ENCODE assay signal across 1 cellular context in genomic region chr19:46859637-46860124, GRCh38.
TF ChIP-seq lines count a peak whose summit lies in the region.

No MANE protein-coding gene starts in this region.

TF ChIP-seq in HEK293, 187 proteins besides CTCF, POLR2A, EP300 and RAD21 (continued from another document):
- TF ChIP-seq, protein P1, sequence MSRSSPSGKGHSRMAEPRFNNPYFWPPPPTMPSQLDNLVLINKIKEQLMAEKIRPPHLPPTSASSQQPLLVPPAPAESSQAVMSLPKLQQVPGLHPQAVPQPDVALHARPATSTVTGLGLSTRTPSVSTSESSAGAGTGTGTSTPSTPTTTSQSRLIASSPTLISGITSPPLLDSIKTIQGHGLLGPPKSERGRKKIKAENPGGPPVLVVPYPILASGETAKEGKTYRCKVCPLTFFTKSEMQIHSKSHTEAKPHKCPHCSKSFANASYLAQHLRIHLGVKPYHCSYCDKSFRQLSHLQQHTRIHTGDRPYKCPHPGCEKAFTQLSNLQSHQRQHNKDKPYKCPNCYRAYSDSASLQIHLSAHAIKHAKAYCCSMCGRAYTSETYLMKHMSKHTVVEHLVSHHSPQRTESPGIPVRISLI (tag by site-specific recombination; IDR thresholded peaks at IDR 0.05), result no peak
- TF ChIP-seq ZNF571 (tag by site-specific recombination; IDR thresholded peaks at IDR 0.05) (no peak), REPIN1 (tag by site-specific recombination; IDR thresholded peaks at IDR 0.05; ENCODE audit: low read depth) (0 out of 2 replicates have a peak, but pooled peaks have one; percentile 23), ZNF777 (tag by site-specific recombination; IDR thresholded peaks at IDR 0.05; ENCODE audit: borderline replicate concordance) (no peak), ZNF174 (tag by site-specific recombination; IDR thresholded peaks at IDR 0.05) (no peak), ZNF639 (tag by site-specific recombination; IDR thresholded peaks at IDR 0.05) (no peak), ZNF548 (tag by site-specific recombination; IDR thresholded peaks at IDR 0.05) (no peak), GFI1B (tag by site-specific recombination; IDR thresholded peaks at IDR 0.05) (no peak), KLF8 (tag by site-specific recombination; IDR thresholded peaks at IDR 0.05) (no peak), WT1 (tag by site-specific recombination; IDR thresholded peaks at IDR 0.05) (peak; percentile 16; the same call in 1 of the 2 replicates), ZBTB17 (tag by site-specific recombination; IDR thresholded peaks at IDR 0.05) (peak; percentile 90; the same call in 1 of the 2 replicates), HOXC10 (CRISPR knock-in tag; IDR thresholded peaks at IDR 0.05) (no peak), ZBTB21 (tag by site-specific recombination; IDR thresholded peaks at IDR 0.05) (peak; percentile 45; the same call in 1 of the 2 replicates), ZNF335 (tag by site-specific recombination; conservative IDR thresholded peaks at IDR 0.05) (peak; percentile 73), ZNF623 (tag by site-specific recombination; IDR thresholded peaks at IDR 0.05) (peak; percentile 27; the same call in 1 of the 2 replicates), ZNF645 (tag by site-specific recombination; IDR thresholded peaks at IDR 0.05) (no peak), ZNF280D (tag by site-specific recombination; IDR thresholded peaks at IDR 0.05) (0 out of 2 replicates have a peak, but pooled peaks have one; percentile 48), ZNF501 (tag by site-specific recombination; IDR thresholded peaks at IDR 0.05) (no peak), ZFP69B (tag by site-specific recombination; IDR thresholded peaks at IDR 0.05) (0 out of 2 replicates have a peak, but pooled peaks have one; percentile 18), ZNF354C (tag by site-specific recombination; IDR thresholded peaks at IDR 0.05; ENCODE audit: borderline replicate concordance, low read depth) (no peak), ZNF837 (tag by site-specific recombination; IDR thresholded peaks at IDR 0.05) (no peak), ZFHX2 (tag by site-specific recombination; conservative IDR thresholded peaks at IDR 0.05) (no peak), ZNF530 (tag by site-specific recombination; IDR thresholded peaks at IDR 0.05; ENCODE audit: low read depth) (no peak), SCRT2 (tag by site-specific recombination; IDR thresholded peaks at IDR 0.05) (0 out of 2 replicates have a peak, but pooled peaks have one; percentile 14), ZNF426 (tag by site-specific recombination; IDR thresholded peaks at IDR 0.05) (no peak), KLF7 (tag by site-specific recombination; IDR thresholded peaks at IDR 0.05; ENCODE audit: borderline replicate concordance) (no peak), ZNF518A (tag by site-specific recombination; conservative IDR thresholded peaks at IDR 0.05; ENCODE audit: low read depth) (0 out of 2 replicates have a peak, but pooled peaks have one; percentile 21), TRIM28 (IDR thresholded peaks at IDR 0.05; ENCODE audit: borderline replicate concordance, low read length) (no peak), MZF1 (tag by site-specific recombination; IDR thresholded peaks at IDR 0.05; ENCODE audit: borderline replicate concordance) (peak; percentile 89), ZNF16 (tag by site-specific recombination; IDR thresholded peaks at IDR 0.05; ENCODE audit: low read depth) (no peak), ZNF529 (tag by site-specific recombination; IDR thresholded peaks at IDR 0.05; ENCODE audit: insufficient replicate concordance) (no peak), MYNN (tag by site-specific recombination; IDR thresholded peaks at IDR 0.05; ENCODE audit: borderline replicate concordance) (no peak), RBAK (tag by site-specific recombination; IDR thresholded peaks at IDR 0.05) (no peak)
- TF ChIP-seq, protein P2, sequence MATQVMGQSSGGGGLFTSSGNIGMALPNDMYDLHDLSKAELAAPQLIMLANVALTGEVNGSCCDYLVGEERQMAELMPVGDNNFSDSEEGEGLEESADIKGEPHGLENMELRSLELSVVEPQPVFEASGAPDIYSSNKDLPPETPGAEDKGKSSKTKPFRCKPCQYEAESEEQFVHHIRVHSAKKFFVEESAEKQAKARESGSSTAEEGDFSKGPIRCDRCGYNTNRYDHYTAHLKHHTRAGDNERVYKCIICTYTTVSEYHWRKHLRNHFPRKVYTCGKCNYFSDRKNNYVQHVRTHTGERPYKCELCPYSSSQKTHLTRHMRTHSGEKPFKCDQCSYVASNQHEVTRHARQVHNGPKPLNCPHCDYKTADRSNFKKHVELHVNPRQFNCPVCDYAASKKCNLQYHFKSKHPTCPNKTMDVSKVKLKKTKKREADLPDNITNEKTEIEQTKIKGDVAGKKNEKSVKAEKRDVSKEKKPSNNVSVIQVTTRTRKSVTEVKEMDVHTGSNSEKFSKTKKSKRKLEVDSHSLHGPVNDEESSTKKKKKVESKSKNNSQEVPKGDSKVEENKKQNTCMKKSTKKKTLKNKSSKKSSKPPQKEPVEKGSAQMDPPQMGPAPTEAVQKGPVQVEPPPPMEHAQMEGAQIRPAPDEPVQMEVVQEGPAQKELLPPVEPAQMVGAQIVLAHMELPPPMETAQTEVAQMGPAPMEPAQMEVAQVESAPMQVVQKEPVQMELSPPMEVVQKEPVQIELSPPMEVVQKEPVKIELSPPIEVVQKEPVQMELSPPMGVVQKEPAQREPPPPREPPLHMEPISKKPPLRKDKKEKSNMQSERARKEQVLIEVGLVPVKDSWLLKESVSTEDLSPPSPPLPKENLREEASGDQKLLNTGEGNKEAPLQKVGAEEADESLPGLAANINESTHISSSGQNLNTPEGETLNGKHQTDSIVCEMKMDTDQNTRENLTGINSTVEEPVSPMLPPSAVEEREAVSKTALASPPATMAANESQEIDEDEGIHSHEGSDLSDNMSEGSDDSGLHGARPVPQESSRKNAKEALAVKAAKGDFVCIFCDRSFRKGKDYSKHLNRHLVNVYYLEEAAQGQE (tag by site-specific recombination; IDR thresholded peaks at IDR 0.05), result no peak
- TF ChIP-seq, protein P3, sequence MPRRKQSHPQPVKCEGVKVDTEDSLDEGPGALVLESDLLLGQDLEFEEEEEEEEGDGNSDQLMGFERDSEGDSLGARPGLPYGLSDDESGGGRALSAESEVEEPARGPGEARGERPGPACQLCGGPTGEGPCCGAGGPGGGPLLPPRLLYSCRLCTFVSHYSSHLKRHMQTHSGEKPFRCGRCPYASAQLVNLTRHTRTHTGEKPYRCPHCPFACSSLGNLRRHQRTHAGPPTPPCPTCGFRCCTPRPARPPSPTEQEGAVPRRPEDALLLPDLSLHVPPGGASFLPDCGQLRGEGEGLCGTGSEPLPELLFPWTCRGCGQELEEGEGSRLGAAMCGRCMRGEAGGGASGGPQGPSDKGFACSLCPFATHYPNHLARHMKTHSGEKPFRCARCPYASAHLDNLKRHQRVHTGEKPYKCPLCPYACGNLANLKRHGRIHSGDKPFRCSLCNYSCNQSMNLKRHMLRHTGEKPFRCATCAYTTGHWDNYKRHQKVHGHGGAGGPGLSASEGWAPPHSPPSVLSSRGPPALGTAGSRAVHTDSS (tag by site-specific recombination; IDR thresholded peaks at IDR 0.05), result peak; percentile 46; the same call in 1 of the 2 replicates
